In genomic region chr14:77058785-77059184, GRCh38 we compare ENCODE assay signal across 1 cellular context.
TF ChIP-seq lines count a peak whose summit lies in the region.

No MANE protein-coding gene starts in this region.

TF ChIP-seq in endothelial cell of umbilical vein, 7 proteins besides CTCF, POLR2A, EP300 and RAD21:
- TF ChIP-seq JUN (IDR thresholded peaks at IDR 0.05; ENCODE audit: borderline replicate concordance, insufficient read depth, insufficient read length, low read depth) (no peak), MYC (IDR thresholded peaks at IDR 0.05; ENCODE audit: low read depth, low read length) (no peak), FOS (IDR thresholded peaks at IDR 0.05; ENCODE audit: borderline replicate concordance, insufficient read depth, low read length) (no peak), EZH2 (IDR thresholded peaks at IDR 0.05; ENCODE audit: borderline replicate concordance, low read depth, low read length, severe bottlenecking) (no peak), MAX (IDR thresholded peaks at IDR 0.05; ENCODE audit: insufficient read depth, insufficient read length) (no peak), GATA2 (IDR thresholded peaks at IDR 0.05; ENCODE audit: insufficient read depth, insufficient read length, low read depth, low read length) (no peak), POLR2AphosphoS5 (IDR thresholded peaks at IDR 0.05; ENCODE audit: insufficient read depth, low read depth, low read length) (no peak)
